In the genomic region with DNA sequence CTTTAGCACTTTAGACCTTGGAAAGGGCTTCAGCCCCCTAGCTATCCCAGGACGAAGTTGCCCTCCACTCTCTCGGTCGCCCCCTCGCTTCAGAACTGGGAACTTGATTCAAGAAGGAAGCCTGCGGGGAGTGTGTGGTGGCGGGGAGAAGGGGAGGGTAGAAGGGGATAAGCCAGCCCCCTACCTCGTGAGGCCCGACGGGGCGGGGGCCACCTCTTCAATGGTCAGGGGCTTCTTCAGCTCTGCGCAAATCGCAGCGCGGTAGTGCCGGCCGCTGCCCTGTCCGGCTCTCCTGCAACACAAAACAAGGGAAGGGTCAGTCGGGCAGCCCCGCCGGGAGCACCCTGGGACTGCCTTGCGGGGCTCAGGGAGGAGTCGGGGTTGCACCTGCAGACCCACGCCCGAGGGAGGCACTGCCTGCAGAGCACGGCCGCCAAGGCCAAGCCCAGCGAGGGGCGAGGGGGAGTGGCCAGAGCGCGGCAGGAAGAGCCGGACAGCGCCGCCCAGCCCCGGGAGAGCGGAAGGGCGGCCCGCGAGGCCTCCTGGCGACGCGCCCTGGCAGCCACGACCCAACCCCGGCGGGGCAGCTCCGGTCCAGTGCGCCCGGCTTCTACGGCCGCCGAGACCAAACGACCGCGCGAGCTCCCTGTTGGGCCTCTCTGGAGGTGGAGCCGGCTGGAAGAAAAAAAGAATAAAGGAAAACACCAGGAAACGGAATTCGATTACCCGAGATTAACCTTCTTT, we compare ENCODE assay signal across 8 cellular contexts. TPM values are rescaled to one million over a fixed set of nuclear protein-coding genes. Genes with fewer than 3 reads are reported as not detected.
DNase-seq lines count a peak whose midpoint lies in the region; ATAC-seq and TF ChIP-seq lines count a peak whose summit lies in the region.

No MANE protein-coding gene starts in this region.

- H3K36me3 ChIP-seq in left ventricle myocardium inferior = no peaks in the 10 kb centered on the region
- no peaks in the 10 kb centered on the region for H3K36me3 ChIP-seq in ovary
- H3K36me3 ChIP-seq in Caco-2 (ENCODE audit: control insufficient read depth, insufficient read depth, low read length) = no peaks in the 10 kb centered on the region; the same call in 1 of the 2 replicates

- H3K4me1 ChIP-seq in left ventricle myocardium inferior = peaks cover 59% of the 10 kb centered on the region
- H3K4me1 ChIP-seq in ovary (ENCODE audit: insufficient read depth) = peaks cover 1% of the 10 kb centered on the region
- H3K4me1 ChIP-seq in Caco-2 = peaks cover 23% of the 10 kb centered on the region

- H3K4me3 Mint-ChIP-seq in Caco-2 (ENCODE audit: unreplicated experiment) = no peak overlapping the region

- in situ Hi-C loops in ACHN (cut with HindIII; ENCODE audit: low pct_ligation_motif_present, low pct_unique_long_range_greater_than_20kb, low sequenced_read_pairs) = no loop called here

- peak overlapping the region; percentile 83 for H3K4me3 ChIP-seq in left ventricle myocardium inferior
- peak overlapping the region; percentile 80 for H3K4me3 ChIP-seq in ovary
- H3K4me3 ChIP-seq in Caco-2 (ENCODE audit: low read depth, low read length) = no peak overlapping the region

- no peaks in the 10 kb centered on the region for H3K36me3 Mint-ChIP-seq in Caco-2 (ENCODE audit: insufficient read depth, unreplicated experiment)

- DNase-seq in ACHN = peak; percentile 92
- DNase-seq in left ventricle myocardium inferior = peak; percentile 91
- DNase-seq in ovary = peak; percentile 83 to 94 (median 91)
- no peak for DNase-seq in Caco-2

- H3K9me3 ChIP-seq in left ventricle myocardium inferior (replicated peaks) (no peaks in the 10 kb centered on the region), ovary (no peaks in the 10 kb centered on the region), Caco-2 (0 out of 2 replicates have a peak, but pooled peaks cover 3% of the 10 kb centered on the region)

- H3K4me1 Mint-ChIP-seq in Caco-2 (ENCODE audit: low read depth, unreplicated experiment) = peaks cover 8% of the 10 kb centered on the region

- ATAC-seq in HG02884 (IDR thresholded peaks at IDR 0.05; ENCODE audit: unreplicated experiment) (peak; percentile 72), GM21737 (IDR thresholded peaks at IDR 0.05; ENCODE audit: unreplicated experiment) (no peak), GM21515 (IDR thresholded peaks at IDR 0.05; ENCODE audit: unreplicated experiment) (no peak)

- POLR2A ChIA-PET in Caco-2 (lab: Charles Lee) = no interaction called here

- H3K27ac Mint-ChIP-seq in Caco-2 (ENCODE audit: unreplicated experiment) = no peak overlapping the region

- CTCF ChIA-PET in Caco-2 (lab: Charles Lee) = no interaction called here

- WGBS in ovary, 3 donors = 3 to 5% (median 4%) methylated on average over 50 to 58 of the region's 58 CpGs

- H3K27ac ChIP-seq in angular gyrus (ENCODE audit: low read depth, low read length) (peak overlapping the region; percentile 41), left ventricle myocardium inferior (replicated peaks) (peak overlapping the region; percentile 95), ovary (peak overlapping the region; percentile 41 to 46)

- H3K27me3 ChIP-seq in left ventricle myocardium inferior (ENCODE audit: low read depth) (no peaks in the 10 kb centered on the region), ovary (no peaks in the 10 kb centered on the region), Caco-2 (replicated peaks; ENCODE audit: control insufficient read depth, insufficient read depth, low read length) (no peaks in the 10 kb centered on the region)

- intact Hi-C loops in left ventricle myocardium inferior (cut with micrococcal nuclease) (loop anchor here (10.0 kb wide), 1 partner anchor 57 kb away; a partner anchor contains a TSS), ovary (cut with DNase I) (loop anchor here in 2 of 4 donors (5.0 to 10.0 kb wide), 2 partner anchors 55 to 247 kb away; a partner anchor contains a TSS), Caco-2 (cut with micrococcal nuclease; ENCODE audit: unreplicated experiment) (no loop called here)

- TF ChIP-seq CTCF in left ventricle myocardium inferior (IDR thresholded peaks at IDR 0.05; ENCODE audit: borderline replicate concordance) (peak; percentile 66), ovary (IDR thresholded peaks at IDR 0.05) (peak in 2 of 3 donors; percentile 53 to 58), Caco-2 (IDR thresholded peaks at IDR 0.05; ENCODE audit: insufficient read depth in 1 of 2, low read depth in 1 of 2, low read length in 1 of 2, severe bottlenecking in 1 of 2, unreplicated experiment in 1 of 2) (no peak)

- BruUV-seq in Caco-2 (replicated peaks; lab: Mats Ljungman, UMichigan) = no TSS peak

- no peak for TF ChIP-seq POLR2A in ovary (IDR thresholded peaks at IDR 0.05)

- TF ChIP-seq EP300 in ovary (IDR thresholded peaks at IDR 0.05) = no peak

- no peaks in the 10 kb centered on the region for H3K27me3 Mint-ChIP-seq in Caco-2 (ENCODE audit: insufficient read depth, unreplicated experiment)

- H3K9me3 Mint-ChIP-seq in Caco-2 (ENCODE audit: unreplicated experiment) = peaks cover 16% of the 10 kb centered on the region

RNA-seq across cellular contexts. Expression of a gene that starts 56.2 kb away (rescaled TPM):
- 28.3 TPM for total RNA-seq in left ventricle myocardium inferior
- total RNA-seq in ovary = 10 to 100 TPM in 5 of 7 donors, 1 to 10 TPM in 2; 7.5 to 20.5 (median 11.5) TPM
- polyA plus RNA-seq in ovary = 10 to 100 TPM in 1 of 2 donors, 1 to 10 TPM in 1; 4.2 to 15.5 TPM
- total RNA-seq in Caco-2 (2022) = 36.8 and 37.2 TPM in 2 replicates

Comparison
In these comparisons a context has a peak if more than half of its experiments do, and no peak if none do; other contexts are left out.
1. DNase-seq: peak in ACHN (single experiment), left ventricle myocardium inferior (single experiment) and ovary (5 of 5); none in Caco-2 (0 of 2).
2. H3K27ac ChIP-seq: peak in every context shown above with its lines; median percentile 95 in left ventricle myocardium inferior; 44 in ovary; 41 in angular gyrus.
3. CTCF ChIP-seq: peak in left ventricle myocardium inferior (single experiment) and ovary (2 of 3); none in Caco-2 (0 of 2).